Comparison of ENCODE assay signal across 13 cellular contexts in genomic region chr11:327581-327923, GRCh38. TPM values are rescaled to one million over a fixed set of nuclear protein-coding genes. Genes with fewer than 3 reads are reported as not detected.
A peak's percentile ranks its signal among the peaks of the same experiment; 100 is the strongest.
DNase-seq lines count a peak whose midpoint lies in the region; ATAC-seq, FAIRE-seq and TF ChIP-seq lines count a peak whose summit lies in the region.
"Had no signal": no experiment of that assay in that cellular context is flagged by ENCODE, and none has a peak within 500 bp of the region (broad histone marks: within the 10 kb centered on the region; RNA-seq: fewer than 3 reads in every experiment).

No MANE protein-coding gene starts in this region.

- WGBS in esophagus, 2 donors: 96% methylated on average over 3 of the region's 3 CpGs

- peak overlapping the region; percentile 96 to 97 for H3K27ac Mint-ChIP-seq in T-cell

- H3K4me2 ChIP-seq in DOHH2 (ENCODE audit: low read length): peak overlapping the region; percentile 92

- in situ Hi-C loops in ACHN (cut with HindIII; ENCODE audit: low pct_ligation_motif_present, low pct_unique_long_range_greater_than_20kb, low sequenced_read_pairs) (no loop called here), GM13977 (cut with MboI; ENCODE audit: low pct_unique_long_range_greater_than_20kb, low sequenced_read_pairs, unreplicated experiment) (no loop called here)

- peaks cover 63% of the 10 kb centered on the region for H3K4me1 ChIP-seq in DOHH2 (ENCODE audit: control insufficient read depth, low read length)
- H3K4me1 ChIP-seq in esophagus (ENCODE audit: control insufficient read depth in 2 of 2, insufficient read depth in 2 of 2, low read length in 1 of 2): peaks cover 3 to 7% of the 10 kb centered on the region in 2 donors

- H3K4me3 Mint-ChIP-seq in T-cell: peak overlapping the region; percentile 21 to 74 (median 28)

- peaks cover 6% of the 10 kb centered on the region; the same call in 1 of the 2 replicates for H3K9me3 ChIP-seq in DOHH2 (ENCODE audit: control insufficient read depth, insufficient read depth, low read length)
- H3K9me3 ChIP-seq in esophagus (ENCODE audit: control insufficient read depth in 2 of 2, insufficient read depth in 1 of 2, low read depth in 1 of 2, low read length in 1 of 2): no peaks in the 10 kb centered on the region

- H3K36me3 ChIP-seq in DOHH2 (ENCODE audit: control insufficient read depth, low read length): no peaks in the 10 kb centered on the region
- no peaks in the 10 kb centered on the region for H3K36me3 ChIP-seq in esophagus (ENCODE audit: control insufficient read depth in 2 of 2, insufficient read depth in 2 of 2, low read length in 1 of 2)

- CTCF ChIA-PET in T-cell (lab: Charles Lee): interaction anchor here in 1 of 2 donors (1.7 kb wide), 1 partner anchor 10 kb away, joined by 6 read pairs; no protein-coding TSS in a partner anchor

- no peaks in the 10 kb centered on the region for H3K36me3 Mint-ChIP-seq in T-cell

- ATAC-seq in T-cell (replicated peaks in 1 of 4): no peak

- POLR2A ChIA-PET in T-cell (lab: Charles Lee): interaction anchor here (0.8 to 1.2 kb wide), 2 partner anchors 11 to 27 kb away, joined by 3 to 8 read pairs; no protein-coding TSS in a partner anchor

- no peak for FAIRE-seq in D721Med (lab: Jason Lieb, UNC)

- peaks cover 65 to 77% (median 72%) of the 10 kb centered on the region in 3 donors for H3K4me1 Mint-ChIP-seq in T-cell

- peak overlapping the region; percentile 69 for H3K4me3 ChIP-seq in DOHH2 (ENCODE audit: low read length)
- H3K4me3 ChIP-seq in esophagus (ENCODE audit: low read depth in 1 of 2, low read length in 2 of 2): no peak overlapping the region

- no peak for DNase-seq in T-cell
- peak; percentile 27 for DNase-seq in renal cortical epithelial cell (ENCODE audit: low read depth)
- no peak for DNase-seq in GM20000 (ENCODE audit: low spot score)
- no peak for DNase-seq in ACHN
- DNase-seq in D721Med (ENCODE audit: insufficient read length, low spot score): no peak
- DNase-seq in GM13977 (ENCODE audit: low spot score): no peak
- DNase-seq: hippocampal formation, NCI-H2227 treated with DMSO at 0.1 percent for 48 hours, retina, trophoblast cell had no signal

- H3F3A ChIP-seq in DOHH2 (ENCODE audit: control insufficient read depth, insufficient read depth): peaks cover 26% of the 10 kb centered on the region

- TF ChIP-seq CTCF in DOHH2 (IDR thresholded peaks at IDR 0.05; ENCODE audit: low read depth, low read length, poor library complexity, severe bottlenecking): no peak
- no peak for TF ChIP-seq CTCF in GM20000 (IDR thresholded peaks at IDR 0.05; ENCODE audit: extremely low read depth, missing control alignments)
- TF ChIP-seq CTCF in D721Med (IDR thresholded peaks at IDR 0.05; ENCODE audit: insufficient read depth, missing control alignments): no peak
- no peak for TF ChIP-seq CTCF in GM13977 (IDR thresholded peaks at IDR 0.05; ENCODE audit: extremely low read depth, insufficient read depth, missing control alignments)

- H3K9me3 Mint-ChIP-seq in T-cell: no peaks in the 10 kb centered on the region

- H3K79me2 ChIP-seq in DOHH2 (ENCODE audit: control insufficient read depth, low read length): no peaks in the 10 kb centered on the region

- H3K27ac ChIP-seq in DOHH2 (ENCODE audit: low read depth, low read length) (peak overlapping the region; percentile 92), esophagus (ENCODE audit: low read depth in 2 of 2, low read length in 1 of 2) (peak overlapping the region; percentile 78 to 83)

- H3K27me3 ChIP-seq in DOHH2 (ENCODE audit: control insufficient read depth, low read length): no peaks in the 10 kb centered on the region
- H3K27me3 ChIP-seq in esophagus (ENCODE audit: control insufficient read depth in 1 of 2, insufficient read depth in 2 of 2, low read length in 2 of 2): no peaks in the 10 kb centered on the region

- no peaks in the 10 kb centered on the region for H3K27me3 Mint-ChIP-seq in T-cell

- no peaks in the 10 kb centered on the region for H4K20me1 ChIP-seq in DOHH2 (ENCODE audit: control insufficient read depth, insufficient read depth, low read depth, low read length)

- H3K9me2 ChIP-seq in DOHH2 (replicated peaks; ENCODE audit: control insufficient read depth, low read length): no peaks in the 10 kb centered on the region

RNA-seq across cellular contexts. Expression of gene IFITM3, which starts 6.9 kb away (rescaled TPM):
- total RNA-seq in T-cell (10 to 100 TPM in 4 of 5 donors, 1 to 10 TPM in 1; 2.1 to 35.5 (median 17.6) TPM), renal cortical epithelial cell (14.9 and 70.2 TPM in 2 replicates)
- polyA plus RNA-seq in esophagus: 100 to 1,000 TPM; 243 to 450 TPM

RNA-seq across cellular contexts. Expression of gene IFITM1, which starts 13.7 kb away (rescaled TPM):
- total RNA-seq in T-cell (100 to 1,000 TPM; 201 to 427 (median 243) TPM), renal cortical epithelial cell (7.6 and 53.5 TPM in 2 replicates)
- 100 to 1,000 TPM in 1 of 2 donors, 10 to 100 TPM in 1; 48.2 to 112 TPM for polyA plus RNA-seq in esophagus

RNA-seq across cellular contexts. Expression of gene IFITM2, which starts 19.9 kb away (rescaled TPM):
- total RNA-seq in T-cell (100 to 1,000 TPM; 276 to 654 (median 359) TPM), renal cortical epithelial cell (13.5 and 126 TPM in 2 replicates)
- 100 to 1,000 TPM in 1 of 2 donors, 10 to 100 TPM in 1; 72.3 to 165 TPM for polyA plus RNA-seq in esophagus

RNA-seq across cellular contexts. Expression of gene IFITM5, which starts 28.2 kb away (rescaled TPM):
- not detected for total RNA-seq in T-cell
- polyA plus RNA-seq in esophagus: not detected
- not detected in 2 replicates for total RNA-seq in renal cortical epithelial cell
- total RNA-seq: T-helper 2 cell treated with Interferon-gamma antibody and Interleukin-4, amounts not matched to agents 100 ng/mL and 5 ng/mL, for 36 hours had no signal

RNA-seq across cellular contexts. Expression of gene PGGHG, which starts 38.6 kb away (rescaled TPM):
- total RNA-seq in T-cell (100 to 1,000 TPM; 252 to 818 (median 459) TPM), renal cortical epithelial cell (8.8 and 12.9 TPM in 2 replicates)
- 10 to 100 TPM; 10.3 to 38.9 TPM for polyA plus RNA-seq in esophagus
